Comparison of ENCODE assay signal across 19 cellular contexts in the genomic region with DNA sequence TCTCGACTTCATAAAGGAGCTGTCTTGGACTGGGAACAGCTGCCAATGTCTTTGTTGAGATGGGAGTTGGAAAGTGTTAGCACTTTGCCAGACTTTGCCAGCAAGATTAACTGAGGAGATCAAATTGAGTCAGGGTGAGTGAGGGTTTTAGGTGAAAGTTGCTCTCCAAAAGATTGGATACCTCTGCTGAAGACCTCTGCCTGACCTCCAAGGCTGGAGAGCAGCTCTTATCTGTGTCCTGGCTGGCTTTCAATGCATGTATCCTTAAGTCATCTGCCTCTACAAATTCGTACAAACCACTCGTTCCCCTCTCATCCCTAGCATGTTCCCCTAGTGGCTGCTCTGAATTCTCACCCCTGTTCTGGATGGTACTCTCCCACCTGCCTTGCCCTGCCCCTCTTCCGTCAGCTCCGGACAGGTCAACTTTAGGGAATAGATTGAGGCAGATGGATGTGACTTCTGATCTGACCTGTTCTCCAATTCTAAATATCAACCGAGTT. TPM values are rescaled to one million over a fixed set of nuclear protein-coding genes. Genes with fewer than 3 reads are reported as not detected.
DNase-seq lines count a peak whose midpoint lies in the region; ATAC-seq, FAIRE-seq and TF ChIP-seq lines count a peak whose summit lies in the region.
"Had no signal": no experiment of that assay in that cellular context is flagged by ENCODE, and none has a peak within 500 bp of the region (broad histone marks: within the 10 kb centered on the region; RNA-seq: fewer than 3 reads in every experiment).

A gene with protein sequence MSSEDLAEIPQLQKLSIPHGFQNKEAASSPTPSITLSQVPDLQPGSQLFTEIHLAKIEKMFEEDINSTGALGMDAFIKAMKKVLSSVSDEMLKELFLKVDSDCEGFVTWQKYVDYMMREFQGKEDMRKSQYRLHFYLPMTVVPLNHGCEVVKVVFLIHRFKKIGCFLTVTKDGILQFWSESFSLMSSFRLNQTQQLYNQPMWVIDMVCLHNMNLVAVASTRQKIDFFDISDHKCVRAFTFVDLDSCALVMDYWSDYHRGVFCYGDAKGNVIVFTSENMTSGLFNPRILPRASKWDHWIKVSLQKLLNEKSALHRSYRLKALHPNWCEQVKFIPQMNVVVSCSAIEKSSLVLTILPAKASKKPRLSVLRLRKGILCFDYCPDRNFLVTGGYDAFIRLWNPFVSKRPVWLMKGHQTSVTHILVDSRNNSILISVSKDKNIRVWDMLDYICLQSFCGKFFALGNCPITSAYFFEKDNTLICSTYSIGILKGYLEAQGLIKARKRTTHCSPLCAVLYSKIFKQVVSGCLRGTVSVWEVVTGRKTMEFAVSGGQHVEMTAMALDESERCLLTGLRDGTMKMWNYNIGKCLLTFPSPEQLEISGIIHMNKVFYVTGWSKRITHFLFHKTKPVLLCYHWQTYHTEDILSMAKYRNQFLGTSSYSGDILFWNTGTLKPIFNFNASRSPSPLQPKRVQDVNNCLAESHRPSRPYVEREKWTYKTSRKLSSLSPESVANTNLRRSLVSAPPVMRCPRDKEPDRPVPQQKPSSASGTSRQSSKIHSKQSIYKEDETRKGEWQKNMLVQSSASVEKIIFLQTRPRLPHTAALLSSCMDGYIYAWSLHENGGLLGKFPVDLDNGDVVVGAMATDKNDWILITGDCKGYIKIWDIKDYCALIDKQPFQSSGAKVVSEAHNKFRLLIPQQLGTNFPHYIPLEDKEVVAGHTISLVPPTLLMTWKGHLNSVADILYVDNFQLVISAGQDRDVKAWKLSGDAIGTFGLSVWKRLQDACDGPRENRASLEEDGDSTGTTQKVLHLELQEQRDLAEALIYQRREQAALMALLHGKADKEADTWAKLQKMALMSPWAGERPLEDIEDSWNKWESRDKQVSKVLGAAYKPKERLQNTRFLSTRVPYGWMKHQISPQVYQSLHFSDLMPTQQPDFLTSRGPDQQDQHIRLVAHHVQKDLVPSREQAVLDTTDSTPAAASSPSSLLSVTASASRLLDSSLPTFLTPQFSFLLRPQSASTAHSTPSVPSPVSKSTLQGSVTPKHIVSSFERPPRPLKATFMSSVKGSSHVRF (plus strand): TSS at position 51 of the 500 bp plus-strand sequence. CDS start 4,870 bp downstream, outside the sequence.

- no peaks in the 10 kb centered on the region for H3K27me3 Mint-ChIP-seq in activated CD8-positive, alpha-beta T cell treated with anti-CD3 and anti-CD28 coated beads for 36 hours
- H3K27me3 Mint-ChIP-seq in activated CD8-positive, alpha-beta T cell treated with anti-CD3 and anti-CD28 coated beads, Interleukin-2, amount 10 ng/mL, durations not matched to agents 7 days and 5 days (ENCODE audit: low read depth): no peaks in the 10 kb centered on the region
- no peaks in the 10 kb centered on the region for H3K27me3 Mint-ChIP-seq in activated T-helper 17 cell treated with anti-CD3 and anti-CD28 coated beads, Interleukin-2, amount 50 U/mL, for 72 hours

- FAIRE-seq in GM12891 (lab: Jason Lieb, UNC): no peak
- FAIRE-seq: HTR-8/SVneo had no signal

- H2BK120ac ChIP-seq in mesendoderm (ENCODE audit: low read depth, low read length): no peak within 1 kb of the TSS

- POLR2A ChIA-PET in activated CD8-positive, alpha-beta T cell treated with anti-CD3 and anti-CD28 coated beads for 36 hours (lab: Charles Lee): interaction anchor here (0.5 kb wide), 1 partner anchor 646 kb away, joined by 3 read pairs; no protein-coding TSS in a partner anchor
- POLR2A ChIA-PET in activated CD8-positive, alpha-beta T cell treated with anti-CD3 and anti-CD28 coated beads, Interleukin-2, amount 10 ng/mL, durations not matched to agents 7 days and 5 days (lab: Charles Lee): interaction anchor here (1.0 kb wide), 1 partner anchor 23 kb away, joined by 3 read pairs; no protein-coding TSS in a partner anchor

- H3K36me3 ChIP-seq in mesendoderm (ENCODE audit: control insufficient read depth, insufficient read depth, low read length): no peaks in the 10 kb centered on the region
- H3K36me3 ChIP-seq: gastrocnemius medialis, thoracic aorta had no signal

- no peak within 1 kb of the TSS for H3K4ac ChIP-seq in mesendoderm (ENCODE audit: low read depth, low read length)

- no peak within 1 kb of the TSS for H3K27ac ChIP-seq in mesendoderm (ENCODE audit: low read depth, low read length)
- H3K27ac ChIP-seq: gastrocnemius medialis, psoas muscle, thoracic aorta had no signal

- no peak within 1 kb of the TSS for H2BK15ac ChIP-seq in mesendoderm (replicated peaks; ENCODE audit: low read depth)

- CTCF ChIA-PET in activated CD8-positive, alpha-beta T cell treated with anti-CD3 and anti-CD28 coated beads for 36 hours (lab: Charles Lee): no interaction called here
- CTCF ChIA-PET in activated CD8-positive, alpha-beta T cell treated with anti-CD3 and anti-CD28 coated beads, Interleukin-2, amount 10 ng/mL, durations not matched to agents 7 days and 5 days (lab: Charles Lee): interaction anchor here (1.1 to 1.5 kb wide), 2 partner anchors 69 to 87 kb away, joined by 3 read pairs; no protein-coding TSS in a partner anchor

- H3K4me1 ChIP-seq in mesendoderm (ENCODE audit: control insufficient read depth, low read depth, low read length): no peaks in the 10 kb centered on the region
- H3K4me1 ChIP-seq: gastrocnemius medialis, psoas muscle had no signal

- H3K9me3 Mint-ChIP-seq in activated CD8-positive, alpha-beta T cell treated with anti-CD3 and anti-CD28 coated beads for 36 hours: no peaks in the 10 kb centered on the region
- no peaks in the 10 kb centered on the region for H3K9me3 Mint-ChIP-seq in activated CD8-positive, alpha-beta T cell treated with anti-CD3 and anti-CD28 coated beads, Interleukin-2, amount 10 ng/mL, durations not matched to agents 7 days and 5 days (ENCODE audit: insufficient read depth)
- no peaks in the 10 kb centered on the region for H3K9me3 Mint-ChIP-seq in activated T-helper 17 cell treated with anti-CD3 and anti-CD28 coated beads, Interleukin-2, amount 50 U/mL, for 72 hours

- H4K5ac ChIP-seq in mesendoderm (ENCODE audit: low read length): no peak within 1 kb of the TSS

- H3K9ac ChIP-seq in mesendoderm (ENCODE audit: low read length): no peak within 1 kb of the TSS

- TF ChIP-seq CTCF in activated CD8-positive, alpha-beta T cell treated with anti-CD3 and anti-CD28 coated beads for 36 hours (IDR thresholded peaks at IDR 0.05): peak; percentile 17
- TF ChIP-seq CTCF in GM12872 (IDR thresholded peaks at IDR 0.05; ENCODE audit: insufficient read depth, low read depth, low read length): 0 out of 3 replicates have a peak, but pooled peaks have one; percentile 13

- WGBS in mesendoderm (ENCODE audit: extremely low coverage, insufficient coverage, low lambda C conversion rate): no CpG with 5 or more reads among the region's 6 CpGs

- peaks cover 19% of the 10 kb centered on the region for H3K36me3 Mint-ChIP-seq in activated CD8-positive, alpha-beta T cell treated with anti-CD3 and anti-CD28 coated beads for 36 hours (ENCODE audit: low read depth)
- peaks cover 22% of the 10 kb centered on the region for H3K36me3 Mint-ChIP-seq in activated CD8-positive, alpha-beta T cell treated with anti-CD3 and anti-CD28 coated beads, Interleukin-2, amount 10 ng/mL, durations not matched to agents 7 days and 5 days (ENCODE audit: low read depth)
- peaks cover 55% of the 10 kb centered on the region for H3K36me3 Mint-ChIP-seq in activated T-helper 17 cell treated with anti-CD3 and anti-CD28 coated beads, Interleukin-2, amount 50 U/mL, for 72 hours (ENCODE audit: low read depth)

- H2AK5ac ChIP-seq in mesendoderm (ENCODE audit: low read length): no peak within 1 kb of the TSS

- no peak for ATAC-seq in activated CD8-positive, alpha-beta T cell treated with anti-CD3 and anti-CD28 coated beads for 36 hours
- ATAC-seq in activated CD8-positive, alpha-beta T cell treated with anti-CD3 and anti-CD28 coated beads, Interleukin-2, amount 10 ng/mL, durations not matched to agents 7 days and 5 days: no peak
- ATAC-seq in activated T-helper 17 cell treated with anti-CD3 and anti-CD28 coated beads, Interleukin-2, amount 50 U/mL, for 72 hours (replicated peaks): no peak
- ATAC-seq in GM18519 (IDR thresholded peaks at IDR 0.05; ENCODE audit: low FRiP score, unreplicated experiment): no peak
- ATAC-seq in HG02840 (IDR thresholded peaks at IDR 0.05; ENCODE audit: low FRiP score, unreplicated experiment): no peak
- ATAC-seq: activated CD4-positive, CD25-positive, alpha-beta regulatory T cell treated with anti-CD3 and anti-CD28 coated beads, Interleukin-2, amount 50 U/mL, for 24 hours; gastrocnemius medialis; psoas muscle; SK-N-SH treated with all-trans-retinoic acid at 6 μM for 48 hours had no signal

- TF ChIP-seq POLR2A in GM12891 (IDR thresholded peaks at IDR 0.05; ENCODE audit: low read depth, low read length): no peak

- intact Hi-C loops in activated CD8-positive, alpha-beta T cell treated with anti-CD3 and anti-CD28 coated beads for 36 hours (cut with micrococcal nuclease): no loop called here

- H3K4me3 ChIP-seq in mesendoderm (ENCODE audit: low read length): no peak within 1 kb of the TSS
- H3K4me3 ChIP-seq: gastrocnemius medialis, psoas muscle, thoracic aorta had no signal

- no peak within 1 kb of the TSS for H4K8ac ChIP-seq in mesendoderm (ENCODE audit: low read depth, low read length)

- H3K79me1 ChIP-seq in mesendoderm (ENCODE audit: low read length): no peaks in the 10 kb centered on the region

- peaks cover 15% of the 10 kb centered on the region for H3K4me1 Mint-ChIP-seq in activated CD8-positive, alpha-beta T cell treated with anti-CD3 and anti-CD28 coated beads for 36 hours (ENCODE audit: low read depth)
- peaks cover 23% of the 10 kb centered on the region for H3K4me1 Mint-ChIP-seq in activated CD8-positive, alpha-beta T cell treated with anti-CD3 and anti-CD28 coated beads, Interleukin-2, amount 10 ng/mL, durations not matched to agents 7 days and 5 days (ENCODE audit: low read depth)
- peaks cover 12% of the 10 kb centered on the region for H3K4me1 Mint-ChIP-seq in activated T-helper 17 cell treated with anti-CD3 and anti-CD28 coated beads, Interleukin-2, amount 50 U/mL, for 72 hours

- H3K27ac Mint-ChIP-seq in activated CD8-positive, alpha-beta T cell treated with anti-CD3 and anti-CD28 coated beads for 36 hours: peak within 1 kb of the TSS; percentile 32
- H3K27ac Mint-ChIP-seq in activated CD8-positive, alpha-beta T cell treated with anti-CD3 and anti-CD28 coated beads, Interleukin-2, amount 10 ng/mL, durations not matched to agents 7 days and 5 days: no peak within 1 kb of the TSS
- peak within 1 kb of the TSS; percentile 22 for H3K27ac Mint-ChIP-seq in activated T-helper 17 cell treated with anti-CD3 and anti-CD28 coated beads, Interleukin-2, amount 50 U/mL, for 72 hours

- H3K56ac ChIP-seq in mesendoderm (ENCODE audit: low read length): no peak within 1 kb of the TSS

- no peak within 1 kb of the TSS for H3K4me2 ChIP-seq in mesendoderm (ENCODE audit: low read length)

- H3K18ac ChIP-seq in mesendoderm (ENCODE audit: low read length): no peak within 1 kb of the TSS

- no peak within 1 kb of the TSS for H3K4me3 Mint-ChIP-seq in activated CD8-positive, alpha-beta T cell treated with anti-CD3 and anti-CD28 coated beads for 36 hours
- H3K4me3 Mint-ChIP-seq in activated CD8-positive, alpha-beta T cell treated with anti-CD3 and anti-CD28 coated beads, Interleukin-2, amount 10 ng/mL, durations not matched to agents 7 days and 5 days: no peak within 1 kb of the TSS
- no peak within 1 kb of the TSS for H3K4me3 Mint-ChIP-seq in activated T-helper 17 cell treated with anti-CD3 and anti-CD28 coated beads, Interleukin-2, amount 50 U/mL, for 72 hours

- H3K27me3 ChIP-seq in mesendoderm (ENCODE audit: insufficient read depth, low read length, poor library complexity): no peaks in the 10 kb centered on the region
- H3K27me3 ChIP-seq: gastrocnemius medialis had no signal

- no peak within 1 kb of the TSS for H2BK5ac ChIP-seq in mesendoderm (ENCODE audit: low read length)

- no peaks in the 10 kb centered on the region for H3K79me2 ChIP-seq in mesendoderm (ENCODE audit: control insufficient read depth, insufficient read depth, low read length)

- no peak within 1 kb of the TSS for H3K23ac ChIP-seq in mesendoderm (ENCODE audit: low read length)

- no peak for DNase-seq in activated CD8-positive, alpha-beta T cell treated with anti-CD3 and anti-CD28 coated beads for 36 hours
- no peak for DNase-seq in activated CD8-positive, alpha-beta T cell treated with anti-CD3 and anti-CD28 coated beads, Interleukin-2, amount 10 ng/mL, durations not matched to agents 7 days and 5 days
- DNase-seq in mesendoderm: peak; percentile 50
- no peak for DNase-seq in GM12891 (ENCODE audit: insufficient read length, low spot score)
- DNase-seq: ACHN; aorta; effector CD8-positive, alpha-beta T cell; gastrocnemius medialis; islet precursor cell; midbrain; psoas muscle had no signal

RNA-seq across cellular contexts. Expression of the gene that starts here (rescaled TPM):
- under 1 TPM; 0.89 to 0.92 TPM for total RNA-seq in activated CD8-positive, alpha-beta T cell treated with anti-CD3 and anti-CD28 coated beads for 36 hours
- total RNA-seq in activated CD8-positive, alpha-beta T cell treated with anti-CD3 and anti-CD28 coated beads, Interleukin-2, amount 10 ng/mL, durations not matched to agents 7 days and 5 days: 1 to 10 TPM; 1.0 to 1.5 TPM
- total RNA-seq in activated T-helper 17 cell treated with anti-CD3 and anti-CD28 coated beads, Interleukin-2, amount 50 U/mL, for 72 hours: under 1 TPM; 0.19 to 0.45 TPM
- polyA plus RNA-seq in mesendoderm (2013, experiment 1 of 2): 0.06 TPM
- polyA plus RNA-seq in mesendoderm (2013, experiment 2 of 2): 0.03 TPM
- 0.03 TPM for polyA plus RNA-seq in GM12891 (2012; ENCODE audit: low read depth, missing spikeins)
- total RNA-seq: gastrocnemius medialis had no signal
